8 cellular contexts compared by ENCODE assay signal in the genomic region with DNA sequence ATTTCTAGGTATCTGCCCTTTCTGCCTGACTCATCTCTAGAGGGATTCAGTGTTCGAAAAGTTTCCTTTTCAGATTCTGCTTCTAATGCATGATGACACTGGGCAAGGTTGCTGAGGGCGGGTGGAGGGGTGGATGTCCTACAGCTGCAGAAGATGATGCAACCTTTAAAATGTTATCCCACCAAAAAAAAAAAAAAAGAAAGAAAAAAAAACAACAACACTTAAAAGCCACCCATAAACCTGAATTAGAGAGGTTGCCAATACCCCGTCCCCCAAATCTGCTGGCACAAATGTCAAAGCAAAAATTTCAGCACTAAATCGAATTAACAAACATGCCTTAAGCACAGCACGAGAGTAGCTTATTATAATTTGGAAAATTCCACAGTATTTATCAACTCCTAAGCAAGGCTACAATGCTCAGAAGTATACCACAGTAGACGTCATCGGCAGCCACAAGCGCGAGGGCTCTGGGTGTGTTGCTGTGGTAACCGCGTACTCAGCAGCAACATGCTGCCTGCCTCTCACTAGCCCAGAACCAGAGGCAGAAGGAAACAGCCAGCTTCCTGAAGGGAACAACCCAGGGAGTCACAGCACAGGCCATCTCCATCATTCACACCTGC.
DNase-seq lines count a peak whose midpoint lies in the region; ATAC-seq and TF ChIP-seq lines count a peak whose summit lies in the region.

No MANE protein-coding gene starts in this region.

- peaks cover 65% of the 10 kb centered on the region for H3K9me3 Mint-ChIP-seq in endodermal cell
- H3K9me3 Mint-ChIP-seq in naive thymus-derived CD8-positive, alpha-beta T cell, result peaks cover 0 to 2% (median 0%) of the 10 kb centered on the region in 9 donors
- H3K9me3 Mint-ChIP-seq in stimulated activated naive B cell treated with anti-CD40 and anti-IgM and Interleukin-4, amounts not matched to agents 10 μg/mL and 1 μg/mL and 100 μg/mL, for 72 hours, result peaks cover 0 to 3% of the 10 kb centered on the region in 2 donors

- H3K9ac ChIP-seq in endodermal cell (ENCODE audit: extremely low read depth, low read length, poor library complexity, severe bottlenecking), result no peak overlapping the region

- no peak overlapping the region for H3K27ac ChIP-seq in endodermal cell (ENCODE audit: low read depth, low read length)

- WGBS in endodermal cell (ENCODE audit: insufficient coverage in 1 of 2, insufficient read length in 1 of 2), 2 experiments, result 66% methylated on average over 9 of the region's 11 CpGs; no CpG with 5 or more reads in 1 of the 2 experiments

- H3K36me3 ChIP-seq in endodermal cell (ENCODE audit: control insufficient read depth, insufficient read depth, low read length), result no peaks in the 10 kb centered on the region

- no peaks in the 10 kb centered on the region for H3K27me3 ChIP-seq in endodermal cell (ENCODE audit: control insufficient read depth, insufficient read depth, low read length, poor library complexity, severe bottlenecking)

- no peaks in the 10 kb centered on the region for H3K4me1 ChIP-seq in endodermal cell (ENCODE audit: control insufficient read depth, insufficient read depth, low read length)

- peak; percentile 23 for DNase-seq in DMS79 (lab: John Stamatoyannopoulos, UW)
- peak; percentile 18 for DNase-seq in NCI-H1092 (lab: John Stamatoyannopoulos, UW)
- DNase-seq in activated CD8-positive, alpha-beta memory T cell treated with anti-CD3 and anti-CD28 coated beads for 48 hours (ENCODE audit: low read depth in 2 of 3, low spot score in 2 of 3), result peak in 2 of 3 experiments; percentile 37 to 49
- peak; percentile 67 for DNase-seq in endodermal cell
- peak; percentile 46 to 92 (median 80) for DNase-seq in naive thymus-derived CD8-positive, alpha-beta T cell
- DNase-seq in stimulated activated naive B cell treated with anti-CD40 and anti-IgM and Interleukin-4, amounts not matched to agents 10 μg/mL and 1 μg/mL and 100 μg/mL, for 72 hours, result peak; percentile 49
- DNase-seq in cortex of kidney (lab: John Stamatoyannopoulos, UW), result no peak

- no peak overlapping the region for H3K4me3 Mint-ChIP-seq in endodermal cell
- H3K4me3 Mint-ChIP-seq in naive thymus-derived CD8-positive, alpha-beta T cell, result peak overlapping the region; percentile 39 to 75 (median 58)
- peak overlapping the region; percentile 53 to 60 for H3K4me3 Mint-ChIP-seq in stimulated activated naive B cell treated with anti-CD40 and anti-IgM and Interleukin-4, amounts not matched to agents 10 μg/mL and 1 μg/mL and 100 μg/mL, for 72 hours

- no peak for TF ChIP-seq CTCF in endodermal cell (conservative IDR thresholded peaks at IDR 0.05)

- no peaks in the 10 kb centered on the region for H3K36me3 Mint-ChIP-seq in endodermal cell (ENCODE audit: low read depth)
- peaks cover 0 to 55% (median 5%) of the 10 kb centered on the region in 3 donors for H3K36me3 Mint-ChIP-seq in naive thymus-derived CD8-positive, alpha-beta T cell
- H3K36me3 Mint-ChIP-seq in stimulated activated naive B cell treated with anti-CD40 and anti-IgM and Interleukin-4, amounts not matched to agents 10 μg/mL and 1 μg/mL and 100 μg/mL, for 72 hours, result peaks cover 31 to 37% of the 10 kb centered on the region in 2 donors

- H3K27me3 Mint-ChIP-seq in endodermal cell (ENCODE audit: insufficient read depth), result no peaks in the 10 kb centered on the region
- no peaks in the 10 kb centered on the region for H3K27me3 Mint-ChIP-seq in naive thymus-derived CD8-positive, alpha-beta T cell
- H3K27me3 Mint-ChIP-seq in stimulated activated naive B cell treated with anti-CD40 and anti-IgM and Interleukin-4, amounts not matched to agents 10 μg/mL and 1 μg/mL and 100 μg/mL, for 72 hours, result no peaks in the 10 kb centered on the region

- H3K9me3 ChIP-seq in endodermal cell (ENCODE audit: control insufficient read depth, low read length), result no peaks in the 10 kb centered on the region

- POLR2A ChIA-PET in naive thymus-derived CD8-positive, alpha-beta T cell (lab: Charles Lee), result interaction anchor here (1.0 kb wide), 1 partner anchor 171 kb away, joined by 3 read pairs; no protein-coding TSS in a partner anchor

- peaks cover 19% of the 10 kb centered on the region for H3K4me1 Mint-ChIP-seq in endodermal cell
- H3K4me1 Mint-ChIP-seq in naive thymus-derived CD8-positive, alpha-beta T cell, result peaks cover 36 to 85% (median 68%) of the 10 kb centered on the region in 4 donors
- H3K4me1 Mint-ChIP-seq in stimulated activated naive B cell treated with anti-CD40 and anti-IgM and Interleukin-4, amounts not matched to agents 10 μg/mL and 1 μg/mL and 100 μg/mL, for 72 hours, result peaks cover 28 to 66% of the 10 kb centered on the region in 2 donors

- no peak overlapping the region for H3K27ac Mint-ChIP-seq in endodermal cell
- peak overlapping the region; percentile 89 to 99 (median 97) for H3K27ac Mint-ChIP-seq in naive thymus-derived CD8-positive, alpha-beta T cell
- H3K27ac Mint-ChIP-seq in stimulated activated naive B cell treated with anti-CD40 and anti-IgM and Interleukin-4, amounts not matched to agents 10 μg/mL and 1 μg/mL and 100 μg/mL, for 72 hours, result peak overlapping the region; percentile 83

- no peak overlapping the region for H3K4me3 ChIP-seq in endodermal cell (ENCODE audit: low read length)

- ATAC-seq in GM21825 (IDR thresholded peaks at IDR 0.05; ENCODE audit: unreplicated experiment), result peak; percentile 63
- peak; percentile 80 to 90 for ATAC-seq in naive thymus-derived CD8-positive, alpha-beta T cell
- ATAC-seq in stimulated activated naive B cell treated with anti-CD40 and anti-IgM and Interleukin-4, amounts not matched to agents 10 μg/mL and 1 μg/mL and 100 μg/mL, for 72 hours (replicated peaks), result peak; percentile 95
